ENCODE assay signal across 8 cellular contexts in the genomic region with DNA sequence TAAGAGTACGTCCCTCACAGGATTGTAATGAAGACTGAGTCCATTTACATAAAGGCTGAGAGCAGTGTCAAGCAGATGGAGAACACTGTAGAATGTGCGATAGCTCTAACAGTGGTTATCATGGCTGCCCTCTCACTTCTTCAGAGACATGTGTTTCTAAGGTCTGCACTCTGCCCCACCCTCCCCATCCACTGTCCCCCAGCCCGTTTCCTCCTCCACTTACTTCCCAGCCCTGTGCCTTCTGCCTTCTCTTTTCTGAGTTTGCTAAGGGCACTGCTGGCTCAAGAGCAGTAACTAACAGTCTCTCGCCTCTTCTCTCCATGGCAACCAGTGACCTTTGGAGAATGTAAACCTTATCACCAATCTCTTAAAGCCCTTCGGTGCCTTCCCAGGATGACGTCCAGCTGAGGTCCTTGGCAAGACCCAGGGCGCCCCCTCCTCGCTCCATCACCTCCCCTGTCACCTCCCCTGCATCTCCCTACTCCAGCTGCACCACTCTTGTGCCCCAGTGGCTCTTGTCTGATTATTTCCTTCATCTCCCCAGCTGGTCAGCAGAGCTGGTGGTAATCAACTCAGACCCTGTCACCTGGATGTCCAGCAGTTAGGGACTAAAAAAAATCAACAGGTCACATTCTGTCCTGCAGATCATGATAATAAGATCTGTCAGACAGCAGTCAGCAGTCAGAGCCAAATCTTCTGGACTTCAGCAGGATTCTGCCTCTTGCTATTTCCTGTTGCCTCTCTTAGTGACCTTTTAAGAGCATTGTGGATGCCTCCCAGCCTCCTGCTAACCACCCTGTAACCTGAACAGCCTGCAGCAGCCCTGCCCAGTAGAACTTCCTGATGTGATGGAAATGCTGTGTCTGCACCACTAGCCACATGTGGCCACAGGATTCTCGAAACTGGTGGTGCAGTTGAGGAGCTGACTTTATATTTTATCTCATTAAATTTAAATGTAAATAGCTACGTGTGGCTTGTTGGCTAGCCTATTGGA. TPM values are rescaled to one million over a fixed set of nuclear protein-coding genes. Genes with fewer than 3 reads are reported as not detected.
A peak's percentile ranks its signal among the peaks of the same experiment; 100 is the strongest.
DNase-seq lines count a peak whose midpoint lies in the region; ATAC-seq and TF ChIP-seq lines count a peak whose summit lies in the region.
"Had no signal": no experiment of that assay in that cellular context is flagged by ENCODE, and none has a peak within 500 bp of the region (broad histone marks: within the 10 kb centered on the region; RNA-seq: fewer than 3 reads in every experiment).

No MANE protein-coding gene starts in this region.

- no peak overlapping the region for H3K27ac ChIP-seq in esophagus squamous epithelium

- 70 to 71% methylated on average over 10 of the region's 10 CpGs for WGBS in esophagus squamous epithelium, 2 donors

- H3K27ac Mint-ChIP-seq in osteocyte (ENCODE audit: unreplicated experiment): peak overlapping the region; percentile 67

- peaks cover 0 to 34% (median 6%) of the 10 kb centered on the region in 3 donors for H3K36me3 ChIP-seq in esophagus squamous epithelium

- no peaks in the 10 kb centered on the region for H3K27me3 Mint-ChIP-seq in osteocyte (ENCODE audit: unreplicated experiment)

- H3K4me1 ChIP-seq in esophagus squamous epithelium: peaks cover 0 to 8% (median 0%) of the 10 kb centered on the region in 3 donors

- TF ChIP-seq CTCF in osteocyte (IDR thresholded peaks at IDR 0.05) (no peak), esophagus squamous epithelium (IDR thresholded peaks at IDR 0.05) (no peak)

- H3K9me3 ChIP-seq in esophagus squamous epithelium: no peaks in the 10 kb centered on the region

- peaks cover 3% of the 10 kb centered on the region for H3K36me3 Mint-ChIP-seq in osteocyte (ENCODE audit: unreplicated experiment)

- DNase-seq in H4 (ENCODE audit: low spot score) (peak; percentile 62), RPMI8226 (peak; percentile 90), osteocyte (ENCODE audit: extremely low spot score, unreplicated experiment) (no peak), esophagus squamous epithelium (lab: John Stamatoyannopoulos, UW) (no peak), cerebellar cortex (ENCODE audit: low spot score) (no peak), amniotic stem cell (lab: John Stamatoyannopoulos, UW) (no peak)
- DNase-seq: stimulated activated naive CD4-positive, alpha-beta T cell had no signal

- ATAC-seq in esophagus mucosa: peak; percentile 55

- TF ChIP-seq POLR2A in esophagus squamous epithelium (IDR thresholded peaks at IDR 0.05): no peak

- peaks cover 50% of the 10 kb centered on the region for H3K4me1 Mint-ChIP-seq in osteocyte (ENCODE audit: unreplicated experiment)

- intact Hi-C loops in esophagus squamous epithelium (cut with DNase I): no loop called here

- H3K4me3 ChIP-seq in esophagus squamous epithelium: no peak overlapping the region

- no peak overlapping the region for H3K4me3 Mint-ChIP-seq in osteocyte (ENCODE audit: unreplicated experiment)

- no peaks in the 10 kb centered on the region for H3K27me3 ChIP-seq in esophagus squamous epithelium

- H3K9me3 Mint-ChIP-seq in osteocyte (ENCODE audit: unreplicated experiment): no peaks in the 10 kb centered on the region

RNA-seq across cellular contexts. Expression of a gene that starts 9.0 kb away (rescaled TPM):
- 12.5 and 17.9 TPM in 2 replicates for total RNA-seq in H4 (2014; rRNA removed; shearing (Covaris generic))
- total RNA-seq in esophagus mucosa (7.8 TPM), osteocyte (9.8 and 11.2 TPM in 2 replicates), esophagus squamous epithelium (1 to 10 TPM; 1.8 to 6.1 (median 3.9) TPM)

RNA-seq across cellular contexts. Expression of a gene that starts 30.6 kb away (rescaled TPM):
- not detected in 2 replicates for total RNA-seq in H4 (2014; rRNA removed; shearing (Covaris generic))
- not detected for total RNA-seq in esophagus mucosa
- not detected in 2 replicates for total RNA-seq in osteocyte
- not detected for total RNA-seq in esophagus squamous epithelium

Comparison
In these comparisons a context has a peak if more than half of its experiments do, and no peak if none do; other contexts are left out.
1. DNase-seq: peak in H4 (single experiment) and RPMI8226 (single experiment); none in osteocyte (single experiment), esophagus squamous epithelium (single experiment), cerebellar cortex (single experiment) and amniotic stem cell (single experiment).